In the genomic region with DNA sequence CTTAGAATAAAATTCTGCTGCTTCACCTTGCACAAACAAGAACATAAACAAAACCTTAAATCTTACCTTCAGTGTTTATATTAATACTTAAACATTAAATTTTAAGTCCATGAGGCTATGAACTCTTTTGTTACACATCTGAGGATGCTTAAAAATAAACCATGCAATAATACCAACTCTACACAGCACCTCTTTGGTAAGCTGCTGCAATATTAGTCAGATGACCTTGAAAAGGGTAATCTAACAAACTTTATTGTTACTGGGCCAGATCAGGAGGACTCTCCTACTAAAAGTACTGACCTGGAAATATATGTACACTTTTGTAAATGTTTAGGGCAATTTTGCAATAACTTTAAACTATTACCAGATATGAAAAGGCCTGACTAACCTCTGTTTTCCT, we compare ENCODE assay signal across 8 cellular contexts. TPM values are rescaled to one million over a fixed set of nuclear protein-coding genes. Genes with fewer than 3 reads are reported as not detected.
DNase-seq lines count a peak whose midpoint lies in the region; ATAC-seq, FAIRE-seq and TF ChIP-seq lines count a peak whose summit lies in the region.

No MANE protein-coding gene starts in this region.

- H3K9me3 Mint-ChIP-seq in central memory CD8-positive, alpha-beta T cell: no peaks in the 10 kb centered on the region

- H3K36me3 ChIP-seq in ACC112 (ENCODE audit: insufficient read depth, low read length): peaks cover 19% of the 10 kb centered on the region
- no peaks in the 10 kb centered on the region; the same call in 1 of the 2 replicates for H3K36me3 ChIP-seq in KMS-11 (ENCODE audit: insufficient read depth)
- peaks cover 4 to 9% of the 10 kb centered on the region in 2 donors for H3K36me3 ChIP-seq in muscle layer of duodenum (ENCODE audit: control insufficient read depth in 1 of 2, insufficient read depth in 2 of 2, low read length in 2 of 2)

- H3K79me2 ChIP-seq in ACC112 (ENCODE audit: control insufficient read depth, insufficient read depth, low read length, unreplicated experiment) (peaks cover 23% of the 10 kb centered on the region), KMS-11 (ENCODE audit: insufficient read depth, low read depth) (peaks cover 24% of the 10 kb centered on the region; the same call in 1 of the 2 replicates)

- no peak for TF ChIP-seq POLR2A in GM12892 (IDR thresholded peaks at IDR 0.05; ENCODE audit: low read depth, low read length)

- H2AFZ ChIP-seq in ACC112 (ENCODE audit: low read length, unreplicated experiment) (peak overlapping the region; percentile 95), KMS-11 (ENCODE audit: low read depth) (no peak overlapping the region; the same call in 1 of the 2 replicates)

- no peaks in the 10 kb centered on the region for H3K27me3 Mint-ChIP-seq in central memory CD8-positive, alpha-beta T cell

- no peaks in the 10 kb centered on the region for H4K20me1 ChIP-seq in KMS-11 (ENCODE audit: insufficient read depth)

- peak overlapping the region; percentile 89 for H3K4me3 ChIP-seq in ACC112 (ENCODE audit: low read depth, low read length)
- no peak overlapping the region for H3K4me3 ChIP-seq in KMS-11 (IDR thresholded peaks at IDR 0.05; ENCODE audit: insufficient read depth, low read depth, low read length)
- H3K4me3 ChIP-seq in muscle layer of duodenum (ENCODE audit: low read depth in 1 of 2, low read length in 2 of 2): peak overlapping the region; percentile 92 to 95

- no peak for TF ChIP-seq CTCF in KMS-11 (conservative IDR thresholded peaks at IDR 0.05; ENCODE audit: low read depth, low read length)

- peak overlapping the region; percentile 61; the same call in 1 of the 2 replicates for H3K9ac ChIP-seq in KMS-11

- H3K4me3 Mint-ChIP-seq in central memory CD8-positive, alpha-beta T cell: peak overlapping the region; percentile 100

- peaks cover 34% of the 10 kb centered on the region for H3K36me3 Mint-ChIP-seq in central memory CD8-positive, alpha-beta T cell (ENCODE audit: insufficient read depth)

- no peak for DNase-seq in central memory CD8-positive, alpha-beta T cell (ENCODE audit: low spot score in 2 of 2)
- DNase-seq in GM12892 (ENCODE audit: insufficient read length): no peak
- DNase-seq in stimulated activated naive CD4-positive, alpha-beta T cell treated with Interleukin-2 at 50 U/mL for 16 hours (lab: John Stamatoyannopoulos, UW): no peak
- no peak for DNase-seq in stimulated activated CD8-positive, alpha-beta memory T cell treated with anti-CD3 and anti-CD28 coated beads, Interleukin-4, amount 100 ng/mL, for 48 hours
- no peak for DNase-seq in DMS79 (lab: John Stamatoyannopoulos, UW)

- peaks cover 10% of the 10 kb centered on the region for H3K4me1 ChIP-seq in ACC112 (ENCODE audit: control insufficient read depth, insufficient read depth, low read length, unreplicated experiment)
- peaks cover 13% of the 10 kb centered on the region for H3K4me1 ChIP-seq in KMS-11 (ENCODE audit: low read depth, poor library complexity, severe bottlenecking)
- peaks cover 5 to 15% of the 10 kb centered on the region in 2 donors for H3K4me1 ChIP-seq in muscle layer of duodenum (ENCODE audit: control insufficient read depth in 1 of 2, insufficient read depth in 2 of 2, low read length in 2 of 2)

- no peak for ATAC-seq in central memory CD8-positive, alpha-beta T cell (replicated peaks; ENCODE audit: extremely low read depth, poor library complexity, severe bottlenecking)

- no peak for FAIRE-seq in GM12892 (lab: Jason Lieb, UNC)

- H3K27ac ChIP-seq in ACC112 (ENCODE audit: low read depth, low read length) (peak overlapping the region; percentile 59), KMS-11 (peak overlapping the region; percentile 74), muscle layer of duodenum (ENCODE audit: low read length) (peak overlapping the region; percentile 90)

- H3K4me2 ChIP-seq in KMS-11: peak overlapping the region; percentile 58

- no peaks in the 10 kb centered on the region for H3K9me3 ChIP-seq in muscle layer of duodenum (ENCODE audit: control insufficient read depth in 1 of 2, low read length in 2 of 2)

- no peaks in the 10 kb centered on the region for H3K27me3 ChIP-seq in ACC112 (ENCODE audit: insufficient read depth, low read length)
- H3K27me3 ChIP-seq in KMS-11 (ENCODE audit: insufficient read depth, low read depth): no peaks in the 10 kb centered on the region
- H3K27me3 ChIP-seq in muscle layer of duodenum (ENCODE audit: low read depth, low read length): no peaks in the 10 kb centered on the region

- H3K27ac Mint-ChIP-seq in central memory CD8-positive, alpha-beta T cell (ENCODE audit: low read depth): peak overlapping the region; percentile 100

- H3K4me1 Mint-ChIP-seq in central memory CD8-positive, alpha-beta T cell: peaks cover 22% of the 10 kb centered on the region

RNA-seq across cellular contexts. Expression of gene SIKE1, which starts 0.8 kb away (rescaled TPM):
- polyA plus RNA-seq in GM12892 (2012; ENCODE audit: missing spikeins): 30.2 TPM

RNA-seq across cellular contexts. Expression of gene CSDE1, which starts 21.9 kb away (rescaled TPM):
- polyA plus RNA-seq in GM12892 (2012; ENCODE audit: missing spikeins): 304 TPM
